8 cellular contexts compared by ENCODE assay signal in the genomic region with DNA sequence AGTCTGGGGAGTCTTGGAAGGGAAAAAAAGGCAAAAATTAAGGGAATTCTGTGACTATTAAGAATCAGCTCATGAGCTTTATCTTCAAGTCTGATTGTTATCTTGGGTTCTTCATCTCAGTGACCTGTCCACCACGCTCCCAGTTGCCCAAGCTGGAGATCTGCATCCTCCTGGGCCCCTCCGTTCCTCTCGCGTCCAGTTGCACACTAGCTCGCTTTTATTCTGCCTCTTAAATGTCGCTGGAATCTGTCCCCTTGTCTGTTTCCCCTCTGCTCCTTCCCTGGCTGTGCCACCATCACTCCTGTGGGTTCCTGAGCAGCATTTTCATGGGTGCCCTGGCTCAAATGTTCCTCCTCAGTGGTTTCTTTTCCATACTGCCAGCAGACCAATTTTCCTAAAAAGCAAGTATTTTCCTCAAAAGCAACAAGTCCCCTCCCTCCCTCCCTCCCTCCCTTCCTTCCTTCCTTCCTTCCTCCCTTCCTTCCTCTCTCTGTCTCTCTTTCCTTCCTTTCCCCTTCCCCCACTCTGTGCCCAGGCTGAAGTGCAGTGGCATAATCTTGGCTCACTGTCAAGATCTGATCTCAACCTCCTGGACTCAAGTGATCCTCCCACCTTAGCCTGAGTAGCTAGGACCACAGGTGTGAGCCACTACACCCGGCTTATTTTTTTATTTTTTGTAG. TPM values are rescaled to one million over a fixed set of nuclear protein-coding genes. Genes with fewer than 3 reads are reported as not detected.
DNase-seq lines count a peak whose midpoint lies in the region; ATAC-seq lines count a peak whose summit lies in the region.

No MANE protein-coding gene starts in this region.

- peaks cover 2% of the 10 kb centered on the region for H3K36me3 Mint-ChIP-seq in activated CD4-positive, alpha-beta T cell treated with anti-CD3 and anti-CD28 coated beads, Interleukin-2, amount 10 ng/mL, durations not matched to agents 7 days and 5 days (ENCODE audit: low read depth)
- H3K36me3 Mint-ChIP-seq in activated CD8-positive, alpha-beta T cell treated with anti-CD3 and anti-CD28 coated beads, Interleukin-2, amount 10 ng/mL, durations not matched to agents 7 days and 5 days (ENCODE audit: low read depth), result peaks cover 5% of the 10 kb centered on the region
- peaks cover 21% of the 10 kb centered on the region for H3K36me3 Mint-ChIP-seq in stimulated activated memory B cell treated with anti-CD40 and anti-IgM and Interleukin-4, amounts not matched to agents 10 μg/mL and 1 μg/mL and 100 μg/mL, for 72 hours

- CTCF ChIA-PET in activated CD4-positive, alpha-beta T cell treated with anti-CD3 and anti-CD28 coated beads, Interleukin-2, amount 10 ng/mL, durations not matched to agents 7 days and 5 days (lab: Charles Lee), result interaction anchor here (0.6 to 1.7 kb wide), 6 partner anchors 9 to 1403 kb away, joined by 3 to 5 read pairs (median 4); partner anchors contain the start of gene GAA
- CTCF ChIA-PET in activated CD8-positive, alpha-beta T cell treated with anti-CD3 and anti-CD28 coated beads, Interleukin-2, amount 10 ng/mL, durations not matched to agents 7 days and 5 days (lab: Charles Lee), result interaction anchor here (0.6 to 2.9 kb wide), 6 partner anchors 8 to 164 kb away, joined by 3 to 7 read pairs (median 3); partner anchors contain the start of gene RPTOR

- H3K4me3 Mint-ChIP-seq in activated CD4-positive, alpha-beta T cell treated with anti-CD3 and anti-CD28 coated beads, Interleukin-2, amount 10 ng/mL, durations not matched to agents 7 days and 5 days, result peak overlapping the region; percentile 82
- H3K4me3 Mint-ChIP-seq in activated CD8-positive, alpha-beta T cell treated with anti-CD3 and anti-CD28 coated beads, Interleukin-2, amount 10 ng/mL, durations not matched to agents 7 days and 5 days, result peak overlapping the region; percentile 86
- peak overlapping the region; percentile 91 for H3K4me3 Mint-ChIP-seq in stimulated activated memory B cell treated with anti-CD40 and anti-IgM and Interleukin-4, amounts not matched to agents 10 μg/mL and 1 μg/mL and 100 μg/mL, for 72 hours

- ATAC-seq in activated CD8-positive, alpha-beta T cell treated with anti-CD3 and anti-CD28 coated beads, Interleukin-2, amount 10 ng/mL, durations not matched to agents 7 days and 5 days, result no peak
- ATAC-seq in stimulated activated memory B cell treated with anti-CD40 and anti-IgM and Interleukin-4, amounts not matched to agents 10 μg/mL and 1 μg/mL and 100 μg/mL, for 72 hours, result no peak
- no peak for ATAC-seq in GM18519 (IDR thresholded peaks at IDR 0.05; ENCODE audit: low FRiP score, unreplicated experiment)

- peak overlapping the region; percentile 96 for H3K4me3 ChIP-seq in iPS-18a (ENCODE audit: low read length)

- H3K27ac Mint-ChIP-seq in activated CD4-positive, alpha-beta T cell treated with anti-CD3 and anti-CD28 coated beads, Interleukin-2, amount 10 ng/mL, durations not matched to agents 7 days and 5 days, result peak overlapping the region; percentile 68
- H3K27ac Mint-ChIP-seq in activated CD8-positive, alpha-beta T cell treated with anti-CD3 and anti-CD28 coated beads, Interleukin-2, amount 10 ng/mL, durations not matched to agents 7 days and 5 days, result peak overlapping the region; percentile 69
- H3K27ac Mint-ChIP-seq in stimulated activated memory B cell treated with anti-CD40 and anti-IgM and Interleukin-4, amounts not matched to agents 10 μg/mL and 1 μg/mL and 100 μg/mL, for 72 hours, result peak overlapping the region; percentile 19

- H3K4me1 ChIP-seq in iPS-18a (ENCODE audit: control insufficient read depth, low read depth, low read length), result no peaks in the 10 kb centered on the region

- DNase-seq in activated CD4-positive, alpha-beta T cell treated with anti-CD3 and anti-CD28 coated beads, Interleukin-2, amount 10 ng/mL, durations not matched to agents 7 days and 5 days, result no peak
- no peak for DNase-seq in activated CD4-positive, alpha-beta T cell treated with anti-CD3 and anti-CD28 coated beads, Interleukin-2, amount 50 U/mL, for 48 hours
- DNase-seq in activated CD8-positive, alpha-beta T cell treated with anti-CD3 and anti-CD28 coated beads, Interleukin-2, amount 10 ng/mL, durations not matched to agents 7 days and 5 days, result no peak
- no peak for DNase-seq in HUDEP-2 (lab: John Stamatoyannopoulos, UW; ENCODE audit: unreplicated experiment in 76 of 76)
- no peak for DNase-seq in nucleus accumbens (lab: John Stamatoyannopoulos, UW)

- H3K9me3 ChIP-seq in iPS-18a (ENCODE audit: control insufficient read depth, low read depth, low read length), result no peaks in the 10 kb centered on the region

- no peaks in the 10 kb centered on the region for H3K9me3 Mint-ChIP-seq in activated CD4-positive, alpha-beta T cell treated with anti-CD3 and anti-CD28 coated beads, Interleukin-2, amount 10 ng/mL, durations not matched to agents 7 days and 5 days
- no peaks in the 10 kb centered on the region for H3K9me3 Mint-ChIP-seq in activated CD8-positive, alpha-beta T cell treated with anti-CD3 and anti-CD28 coated beads, Interleukin-2, amount 10 ng/mL, durations not matched to agents 7 days and 5 days (ENCODE audit: insufficient read depth)
- H3K9me3 Mint-ChIP-seq in stimulated activated memory B cell treated with anti-CD40 and anti-IgM and Interleukin-4, amounts not matched to agents 10 μg/mL and 1 μg/mL and 100 μg/mL, for 72 hours, result no peaks in the 10 kb centered on the region

- peaks cover 4% of the 10 kb centered on the region for H3K36me3 ChIP-seq in iPS-18a (ENCODE audit: control insufficient read depth, low read depth, low read length)

- H3K27ac ChIP-seq in iPS-18a (ENCODE audit: low read length), result no peak overlapping the region

- POLR2A ChIA-PET in activated CD4-positive, alpha-beta T cell treated with anti-CD3 and anti-CD28 coated beads, Interleukin-2, amount 10 ng/mL, durations not matched to agents 7 days and 5 days (lab: Charles Lee), result no interaction called here
- POLR2A ChIA-PET in activated CD8-positive, alpha-beta T cell treated with anti-CD3 and anti-CD28 coated beads, Interleukin-2, amount 10 ng/mL, durations not matched to agents 7 days and 5 days (lab: Charles Lee), result no interaction called here

- peaks cover 29% of the 10 kb centered on the region for H3K27me3 Mint-ChIP-seq in activated CD4-positive, alpha-beta T cell treated with anti-CD3 and anti-CD28 coated beads, Interleukin-2, amount 10 ng/mL, durations not matched to agents 7 days and 5 days
- peaks cover 15% of the 10 kb centered on the region for H3K27me3 Mint-ChIP-seq in activated CD8-positive, alpha-beta T cell treated with anti-CD3 and anti-CD28 coated beads, Interleukin-2, amount 10 ng/mL, durations not matched to agents 7 days and 5 days (ENCODE audit: low read depth)
- H3K27me3 Mint-ChIP-seq in stimulated activated memory B cell treated with anti-CD40 and anti-IgM and Interleukin-4, amounts not matched to agents 10 μg/mL and 1 μg/mL and 100 μg/mL, for 72 hours, result peaks cover 19% of the 10 kb centered on the region

- no peak overlapping the region for H3K9ac ChIP-seq in iPS-18a (ENCODE audit: low read length)

- H3K27me3 ChIP-seq in iPS-18a (ENCODE audit: control insufficient read depth, insufficient read depth, low read length), result peaks cover 30% of the 10 kb centered on the region

- H3K4me1 Mint-ChIP-seq in activated CD4-positive, alpha-beta T cell treated with anti-CD3 and anti-CD28 coated beads, Interleukin-2, amount 10 ng/mL, durations not matched to agents 7 days and 5 days, result peaks cover 22% of the 10 kb centered on the region
- H3K4me1 Mint-ChIP-seq in activated CD8-positive, alpha-beta T cell treated with anti-CD3 and anti-CD28 coated beads, Interleukin-2, amount 10 ng/mL, durations not matched to agents 7 days and 5 days (ENCODE audit: low read depth), result peaks cover 23% of the 10 kb centered on the region
- H3K4me1 Mint-ChIP-seq in stimulated activated memory B cell treated with anti-CD40 and anti-IgM and Interleukin-4, amounts not matched to agents 10 μg/mL and 1 μg/mL and 100 μg/mL, for 72 hours, result peaks cover 47% of the 10 kb centered on the region

RNA-seq across cellular contexts. Expression of gene ENDOV, which starts 1.4 kb away (rescaled TPM):
- 10 to 100 TPM; 16.6 to 17.1 TPM for total RNA-seq in activated CD4-positive, alpha-beta T cell treated with anti-CD3 and anti-CD28 coated beads, Interleukin-2, amount 10 ng/mL, durations not matched to agents 7 days and 5 days
- total RNA-seq in activated CD8-positive, alpha-beta T cell treated with anti-CD3 and anti-CD28 coated beads, Interleukin-2, amount 10 ng/mL, durations not matched to agents 7 days and 5 days, result 10 to 100 TPM; 15.7 to 18.7 TPM

Comparison
In these comparisons a context has a peak if more than half of its experiments do, and no peak if none do; other contexts are left out.
1. H3K27ac Mint-ChIP-seq: peak in every context shown above with its lines; median percentile 69 in activated CD8-positive, alpha-beta T cell treated with anti-CD3 and anti-CD28 coated beads, Interleukin-2, amount 10 ng/mL, durations not matched to agents 7 days and 5 days; 68 in activated CD4-positive, alpha-beta T cell treated with anti-CD3 and anti-CD28 coated beads, Interleukin-2, amount 10 ng/mL, durations not matched to agents 7 days and 5 days; 19 in stimulated activated memory B cell treated with anti-CD40 and anti-IgM and Interleukin-4, amounts not matched to agents 10 μg/mL and 1 μg/mL and 100 μg/mL, for 72 hours.